In the genomic region with DNA sequence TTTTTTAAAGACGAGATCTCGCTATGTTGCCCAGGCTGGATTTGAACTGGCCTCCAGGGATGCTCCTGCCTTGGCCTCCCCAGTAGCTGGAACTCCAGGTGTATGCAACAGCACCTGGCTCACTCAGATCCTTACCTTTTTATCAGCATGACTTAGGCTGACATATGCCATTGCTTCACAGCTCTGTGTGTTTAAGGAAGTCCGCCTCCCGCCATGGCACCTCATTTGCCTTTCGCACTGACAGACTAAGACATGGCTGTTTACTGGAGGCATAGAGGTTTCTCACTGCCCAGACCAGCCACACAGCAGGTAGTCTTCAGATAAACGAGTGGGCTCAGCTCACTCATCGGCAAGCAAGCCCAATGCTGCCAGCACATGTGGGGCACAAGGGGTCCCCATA, we compare ENCODE assay signal across 11 cellular contexts.
A peak's percentile ranks its signal among the peaks of the same experiment; 100 is the strongest.
DNase-seq lines count a peak whose midpoint lies in the region; ATAC-seq and TF ChIP-seq lines count a peak whose summit lies in the region.
"Had no signal": no experiment of that assay in that cellular context is flagged by ENCODE, and none has a peak within 500 bp of the region (broad histone marks: within the 10 kb centered on the region; RNA-seq: fewer than 3 reads in every experiment).

No MANE protein-coding gene starts in this region.

- H3K4me1 ChIP-seq in HCT116 (ENCODE audit: control insufficient read depth in 1 of 2, insufficient read depth in 2 of 2, low read length in 2 of 2): peaks cover 0 to 14% of the 10 kb centered on the region in 2 experiments; a peak in 2 of 4 replicates

- H4K20me1 ChIP-seq in HCT116 (ENCODE audit: insufficient read depth): no peaks in the 10 kb centered on the region

- TF ChIP-seq CTCF in HCT116 (IDR thresholded peaks at IDR 0.05 in 2 of 3, conservative IDR thresholded peaks at IDR 0.05 in 1 of 3; ENCODE audit: borderline replicate concordance in 1 of 3, insufficient read depth in 1 of 3, low read depth in 2 of 3, low read length in 2 of 3): no peak
- TF ChIP-seq CTCF in osteocyte (IDR thresholded peaks at IDR 0.05): no peak

- no peak overlapping the region for H3K4me3 Mint-ChIP-seq in osteocyte (ENCODE audit: unreplicated experiment)

- no peaks in the 10 kb centered on the region for H3K4me1 Mint-ChIP-seq in osteocyte (ENCODE audit: unreplicated experiment)

- H3K27ac ChIP-seq in HCT116 (ENCODE audit: low read depth, low read length): no peak overlapping the region
- peak overlapping the region; percentile 91 for H3K27ac ChIP-seq in epithelial cell of prostate
- H3K27ac ChIP-seq: HL-60 had no signal

- no peaks in the 10 kb centered on the region for H3K27me3 ChIP-seq in HCT116 (ENCODE audit: insufficient read depth, low read length)

- H3K4me3 ChIP-seq in HCT116 (replicated peaks in 1 of 2; ENCODE audit: low read depth in 1 of 2, low read length in 2 of 2): no peak overlapping the region

- H3K9me3 Mint-ChIP-seq in osteocyte (ENCODE audit: unreplicated experiment): no peaks in the 10 kb centered on the region

- no peak overlapping the region for H2AFZ ChIP-seq in HCT116 (ENCODE audit: low read depth, low read length, poor library complexity, severe bottlenecking)

- 0 out of 4 replicates have a peak, but pooled peaks cover 0 to 4% of the 10 kb centered on the region in 2 experiments for H3K36me3 ChIP-seq in HCT116 (ENCODE audit: control insufficient read depth in 1 of 2, insufficient read depth in 2 of 2, low read length in 2 of 2)

- H3K4me2 ChIP-seq in HCT116 (ENCODE audit: low read length): peak overlapping the region; percentile 32

- CTCF ChIA-PET in HCT116 (lab: Charles Lee): no interaction called here

- ATAC-seq in HCT116 (no peak), HG02798 (IDR thresholded peaks at IDR 0.05; ENCODE audit: poor library complexity, unreplicated experiment) (no peak), HG03108 (IDR thresholded peaks at IDR 0.05; ENCODE audit: unreplicated experiment) (no peak)

- TF ChIP-seq RAD21 in HCT116 (IDR thresholded peaks at IDR 0.05; ENCODE audit: low read depth): no peak

- no peaks in the 10 kb centered on the region for H3K9me3 ChIP-seq in HCT116 (ENCODE audit: control insufficient read depth in 1 of 2, insufficient read depth in 1 of 2, low read depth in 1 of 2, low read length in 2 of 2)

- H3K36me3 Mint-ChIP-seq in osteocyte (ENCODE audit: unreplicated experiment): peaks cover 10% of the 10 kb centered on the region

- no peak for TF ChIP-seq POLR2A in HCT116 (IDR thresholded peaks at IDR 0.05; ENCODE audit: borderline replicate concordance, extremely low read depth, insufficient read depth, insufficient read length)

- H3K9me2 ChIP-seq in HCT116 (ENCODE audit: insufficient read depth): no peaks in the 10 kb centered on the region

- H3K79me2 ChIP-seq in HCT116 (ENCODE audit: insufficient read depth, low read length): no peaks in the 10 kb centered on the region

- no peaks in the 10 kb centered on the region for H3K27me3 Mint-ChIP-seq in osteocyte (ENCODE audit: unreplicated experiment)

- H3K27ac Mint-ChIP-seq in osteocyte (ENCODE audit: unreplicated experiment): no peak overlapping the region

- DNase-seq in HCT116 (ENCODE audit: low read depth, low spot score): no peak
- DNase-seq in NCI-H2171 treated with DMSO at 0.1 percent for 48 hours (lab: John Stamatoyannopoulos, UW): peak; percentile 61
- DNase-seq in epithelial cell of prostate (ENCODE audit: low read depth, low spot score): no peak
- peak; percentile 30 for DNase-seq in osteocyte (ENCODE audit: extremely low spot score, unreplicated experiment)
- no peak for DNase-seq in activated CD8-positive, alpha-beta memory T cell treated with anti-CD3 and anti-CD28 coated beads, Interleukin-2, amount 50 U/mL, for 4 hours
- DNase-seq: COR-L47; NCI-H2029 treated with DMSO at 0.1 percent for 48 hours; NK-92 treated with Interleukin-12 subunit alpha and Interleukin-12 subunit beta, amount 100 ng/mL, for 24 hours had no signal

- RAD21 ChIA-PET in HCT116 (lab: Charles Lee; ENCODE audit: low non-redundant PET in 1 of 2, low total read pairs in 2 of 2, uncharacterized antibody in 2 of 2, unreplicated experiment in 2 of 2): no interaction called here

- POLR2A ChIA-PET in HCT116 (lab: Charles Lee): no interaction called here

- intact Hi-C loops in HCT116 (cut with micrococcal nuclease): no loop called here

- BruUV-seq in HCT116 (replicated peaks; lab: Mats Ljungman, UMichigan): no TSS peak

- no peak overlapping the region for H3K9ac ChIP-seq in HCT116 (ENCODE audit: low read length)

TF ChIP-seq in HCT116, 20 proteins besides CTCF, POLR2A, EP300 and RAD21:
- TF ChIP-seq ZNF274 (IDR thresholded peaks at IDR 0.05; ENCODE audit: low read depth, low read length): no peak
- TF ChIP-seq POLR2AphosphoS5 (IDR thresholded peaks at IDR 0.05; ENCODE audit: low read depth, low read length): no peak
- TF ChIP-seq, protein P1, sequence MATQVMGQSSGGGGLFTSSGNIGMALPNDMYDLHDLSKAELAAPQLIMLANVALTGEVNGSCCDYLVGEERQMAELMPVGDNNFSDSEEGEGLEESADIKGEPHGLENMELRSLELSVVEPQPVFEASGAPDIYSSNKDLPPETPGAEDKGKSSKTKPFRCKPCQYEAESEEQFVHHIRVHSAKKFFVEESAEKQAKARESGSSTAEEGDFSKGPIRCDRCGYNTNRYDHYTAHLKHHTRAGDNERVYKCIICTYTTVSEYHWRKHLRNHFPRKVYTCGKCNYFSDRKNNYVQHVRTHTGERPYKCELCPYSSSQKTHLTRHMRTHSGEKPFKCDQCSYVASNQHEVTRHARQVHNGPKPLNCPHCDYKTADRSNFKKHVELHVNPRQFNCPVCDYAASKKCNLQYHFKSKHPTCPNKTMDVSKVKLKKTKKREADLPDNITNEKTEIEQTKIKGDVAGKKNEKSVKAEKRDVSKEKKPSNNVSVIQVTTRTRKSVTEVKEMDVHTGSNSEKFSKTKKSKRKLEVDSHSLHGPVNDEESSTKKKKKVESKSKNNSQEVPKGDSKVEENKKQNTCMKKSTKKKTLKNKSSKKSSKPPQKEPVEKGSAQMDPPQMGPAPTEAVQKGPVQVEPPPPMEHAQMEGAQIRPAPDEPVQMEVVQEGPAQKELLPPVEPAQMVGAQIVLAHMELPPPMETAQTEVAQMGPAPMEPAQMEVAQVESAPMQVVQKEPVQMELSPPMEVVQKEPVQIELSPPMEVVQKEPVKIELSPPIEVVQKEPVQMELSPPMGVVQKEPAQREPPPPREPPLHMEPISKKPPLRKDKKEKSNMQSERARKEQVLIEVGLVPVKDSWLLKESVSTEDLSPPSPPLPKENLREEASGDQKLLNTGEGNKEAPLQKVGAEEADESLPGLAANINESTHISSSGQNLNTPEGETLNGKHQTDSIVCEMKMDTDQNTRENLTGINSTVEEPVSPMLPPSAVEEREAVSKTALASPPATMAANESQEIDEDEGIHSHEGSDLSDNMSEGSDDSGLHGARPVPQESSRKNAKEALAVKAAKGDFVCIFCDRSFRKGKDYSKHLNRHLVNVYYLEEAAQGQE (IDR thresholded peaks at IDR 0.05; ENCODE audit: low read depth): no peak
- TF ChIP-seq, protein P2, sequence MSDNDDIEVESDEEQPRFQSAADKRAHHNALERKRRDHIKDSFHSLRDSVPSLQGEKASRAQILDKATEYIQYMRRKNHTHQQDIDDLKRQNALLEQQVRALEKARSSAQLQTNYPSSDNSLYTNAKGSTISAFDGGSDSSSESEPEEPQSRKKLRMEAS (IDR thresholded peaks at IDR 0.05): no peak
- TF ChIP-seq, protein P3, sequence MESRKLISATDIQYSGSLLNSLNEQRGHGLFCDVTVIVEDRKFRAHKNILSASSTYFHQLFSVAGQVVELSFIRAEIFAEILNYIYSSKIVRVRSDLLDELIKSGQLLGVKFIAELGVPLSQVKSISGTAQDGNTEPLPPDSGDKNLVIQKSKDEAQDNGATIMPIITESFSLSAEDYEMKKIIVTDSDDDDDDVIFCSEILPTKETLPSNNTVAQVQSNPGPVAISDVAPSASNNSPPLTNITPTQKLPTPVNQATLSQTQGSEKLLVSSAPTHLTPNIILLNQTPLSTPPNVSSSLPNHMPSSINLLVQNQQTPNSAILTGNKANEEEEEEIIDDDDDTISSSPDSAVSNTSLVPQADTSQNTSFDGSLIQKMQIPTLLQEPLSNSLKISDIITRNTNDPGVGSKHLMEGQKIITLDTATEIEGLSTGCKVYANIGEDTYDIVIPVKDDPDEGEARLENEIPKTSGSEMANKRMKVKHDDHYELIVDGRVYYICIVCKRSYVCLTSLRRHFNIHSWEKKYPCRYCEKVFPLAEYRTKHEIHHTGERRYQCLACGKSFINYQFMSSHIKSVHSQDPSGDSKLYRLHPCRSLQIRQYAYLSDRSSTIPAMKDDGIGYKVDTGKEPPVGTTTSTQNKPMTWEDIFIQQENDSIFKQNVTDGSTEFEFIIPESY (IDR thresholded peaks at IDR 0.05; ENCODE audit: extremely low read depth, insufficient replicate concordance, low read length): no peak
- TF ChIP-seq SIN3A (IDR thresholded peaks at IDR 0.05; ENCODE audit: low read depth): no peak
- no peak for TF ChIP-seq CBX3 (IDR thresholded peaks at IDR 0.05; ENCODE audit: low read depth)
- no peak for TF ChIP-seq EZH2 (IDR thresholded peaks at IDR 0.05)
- TF ChIP-seq ELF1 (IDR thresholded peaks at IDR 0.05; ENCODE audit: borderline replicate concordance, low read depth): no peak
- TF ChIP-seq ZFX (IDR thresholded peaks at IDR 0.05): no peak
- no peak for TF ChIP-seq SRF (IDR thresholded peaks at IDR 0.05; ENCODE audit: low read depth)
- no peak for TF ChIP-seq YY1 (IDR thresholded peaks at IDR 0.05; ENCODE audit: extremely low read depth, insufficient replicate concordance, low read depth, low read length)
TF ChIP-seq in HCT116: peak in this region for 0.

Comparison
In these comparisons a context has a peak if more than half of its experiments do, and no peak if none do; other contexts are left out.
1. DNase-seq: peak in NCI-H2171 treated with DMSO at 0.1 percent for 48 hours (single experiment) and osteocyte (single experiment); none in HCT116 (single experiment), epithelial cell of prostate (single experiment) and activated CD8-positive, alpha-beta memory T cell treated with anti-CD3 and anti-CD28 coated beads, Interleukin-2, amount 50 U/mL, for 4 hours (single experiment).